Comparison of ENCODE assay signal across 19 cellular contexts in genomic region chr4:122672091-122672490, GRCh38. TPM values are rescaled to one million over a fixed set of nuclear protein-coding genes. Genes with fewer than 3 reads are reported as not detected.
"Had no signal": no experiment of that assay in that cellular context is flagged by ENCODE, and none has a peak within 500 bp of the region (broad histone marks: within the 10 kb centered on the region; RNA-seq: fewer than 3 reads in every experiment).

No MANE protein-coding gene starts in this region.

- H3K4me1 ChIP-seq: prostate gland had no signal

- H3K36me3 Mint-ChIP-seq: immature natural killer cell; naive thymus-derived CD8-positive, alpha-beta T cell; type B pancreatic cell had no signal

- ATAC-seq: left colon; mucosa of descending colon; naive thymus-derived CD8-positive, alpha-beta T cell; sciatic nerve had no signal

- H3K36me3 ChIP-seq: prostate gland had no signal

- H3K4me1 Mint-ChIP-seq: immature natural killer cell had no signal

- H3K27ac ChIP-seq: prostate gland, VCaP had no signal

- H3K27ac Mint-ChIP-seq: immature natural killer cell; naive thymus-derived CD8-positive, alpha-beta T cell; type B pancreatic cell had no signal

- H3K9me3 ChIP-seq: mucosa of descending colon, prostate gland had no signal

- H3K4me3 Mint-ChIP-seq: immature natural killer cell; naive thymus-derived CD8-positive, alpha-beta T cell; type B pancreatic cell had no signal

- DNase-seq: activated CD4-positive, alpha-beta T cell treated with anti-CD3 and anti-CD28 coated beads for 48 hours; activated T-cell treated with anti-CD3 and anti-CD28 coated beads, Interleukin-2, amount 50 U/mL, for 1 hour; caudate nucleus; cortex of kidney; effector memory CD4-positive, alpha-beta T cell; erythroblast; immature natural killer cell; left colon; mucosa of descending colon; naive thymus-derived CD8-positive, alpha-beta T cell; occipital lobe; stimulated activated CD4-positive, alpha-beta T cell treated with anti-CD3 and anti-CD28 coated beads, Interleukin-2, amount 100 ng/mL, for 24 hours; stimulated activated naive CD4-positive, alpha-beta T cell; substantia nigra had no signal

- H3K9me3 Mint-ChIP-seq: immature natural killer cell; naive thymus-derived CD8-positive, alpha-beta T cell; type B pancreatic cell had no signal

- H3K4me3 ChIP-seq: lung, mucosa of descending colon, prostate gland had no signal

RNA-seq across cellular contexts. Expression of gene IL21, which starts 51.2 kb away (rescaled TPM):
- total RNA-seq: left colon; mucosa of descending colon; naive thymus-derived CD8-positive, alpha-beta T cell; occipital lobe; prostate gland; sciatic nerve had no signal
- polyA plus RNA-seq: immature natural killer cell; naive thymus-derived CD8-positive, alpha-beta T cell had no signal
